8 cellular contexts compared by ENCODE assay signal in genomic region chr6:41072836-41073202, GRCh38. TPM values are rescaled to one million over a fixed set of nuclear protein-coding genes. Genes with fewer than 3 reads are reported as not detected.
DNase-seq lines count a peak whose midpoint lies in the region; ATAC-seq and TF ChIP-seq lines count a peak whose summit lies in the region.

Gene NFYA, plus strand, starts transcription at chr6:41072974. Its CDS starts 6,116 bp downstream, at chr6:41079090.

- H3K36me3 ChIP-seq in esophagus (ENCODE audit: control insufficient read depth in 2 of 2, insufficient read depth in 2 of 2, low read length in 1 of 2) (no peaks in the 10 kb centered on the region), vagina (no peaks in the 10 kb centered on the region)
- H3K36me3 ChIP-seq in naive thymus-derived CD4-positive, alpha-beta T cell (ENCODE audit: control insufficient read depth in 2 of 3, insufficient read depth in 3 of 3, low read length in 3 of 3): peaks cover 0 to 22% (median 0%) of the 10 kb centered on the region in 3 experiments

- H3K4me3 ChIP-seq in NB4 (ENCODE audit: low read depth, low read length) (peak within 1 kb of the TSS; percentile 81), esophagus (ENCODE audit: low read depth in 1 of 2, low read length in 2 of 2) (peak within 1 kb of the TSS; percentile 82 to 91), vagina (peak within 1 kb of the TSS; percentile 91 to 96)
- H3K4me3 ChIP-seq in naive thymus-derived CD4-positive, alpha-beta T cell (ENCODE audit: low read length): peak within 1 kb of the TSS; percentile 78

- H3K27ac ChIP-seq in esophagus (ENCODE audit: low read depth in 2 of 2, low read length in 1 of 2) (peak within 1 kb of the TSS; percentile 100), vagina (peak within 1 kb of the TSS; percentile 99)
- peak within 1 kb of the TSS; percentile 95 for H3K27ac ChIP-seq in naive thymus-derived CD4-positive, alpha-beta T cell (ENCODE audit: low read depth, low read length)

- peaks cover 0 to 6% (median 0%) of the 10 kb centered on the region in 11 donors for H3K9me3 Mint-ChIP-seq in naive thymus-derived CD4-positive, alpha-beta T cell

- H3K36me3 Mint-ChIP-seq in naive thymus-derived CD4-positive, alpha-beta T cell: peaks cover 0 to 25% (median 5%) of the 10 kb centered on the region in 5 donors

- peak within 1 kb of the TSS; percentile 90 to 98 (median 96) for H3K4me3 Mint-ChIP-seq in naive thymus-derived CD4-positive, alpha-beta T cell

- no peak for TF ChIP-seq CTCF in NB4 (IDR thresholded peaks at IDR 0.05; ENCODE audit: low read depth, low read length)
- no peak for TF ChIP-seq CTCF in vagina (IDR thresholded peaks at IDR 0.05)

- TF ChIP-seq POLR2A in NB4 (IDR thresholded peaks at IDR 0.05; ENCODE audit: extremely low read depth, insufficient read length) (no peak), vagina (IDR thresholded peaks at IDR 0.05) (no peak)

- peak; percentile 80 for ATAC-seq in naive thymus-derived CD4-positive, alpha-beta T cell

- H3K9me3 ChIP-seq in esophagus (ENCODE audit: control insufficient read depth in 2 of 2, insufficient read depth in 1 of 2, low read depth in 1 of 2, low read length in 1 of 2) (no peaks in the 10 kb centered on the region), vagina (no peaks in the 10 kb centered on the region)
- H3K9me3 ChIP-seq in naive thymus-derived CD4-positive, alpha-beta T cell (ENCODE audit: control insufficient read depth in 2 of 3, low read length in 3 of 3): no peaks in the 10 kb centered on the region

- peak within 1 kb of the TSS; percentile 95 to 99 (median 97) for H3K27ac Mint-ChIP-seq in naive thymus-derived CD4-positive, alpha-beta T cell

- WGBS in esophagus, 2 donors: 0 to 1% methylated on average over 34 to 37 of the region's 37 CpGs

- peaks cover 39 to 64% (median 57%) of the 10 kb centered on the region in 7 donors for H3K4me1 Mint-ChIP-seq in naive thymus-derived CD4-positive, alpha-beta T cell

- no peaks in the 10 kb centered on the region for H3K4me1 ChIP-seq in esophagus (ENCODE audit: control insufficient read depth in 2 of 2, insufficient read depth in 2 of 2, low read length in 1 of 2)
- peaks cover 30% of the 10 kb centered on the region in 2 donors for H3K4me1 ChIP-seq in naive thymus-derived CD4-positive, alpha-beta T cell (ENCODE audit: control insufficient read depth in 2 of 2, insufficient read depth in 2 of 2, low read length in 2 of 2)
- peaks cover 37% of the 10 kb centered on the region for H3K4me1 ChIP-seq in vagina

- POLR2A ChIA-PET in HEK293T (lab: Yijun Ruan, JAX): interaction anchor here (0.7 to 1.2 kb wide), 10 partner anchors 9 to 247 kb away, joined by 3 to 8 read pairs (median 4); partner anchors contain the start of gene TSPO2
- POLR2A ChIA-PET in activated CD8-positive, alpha-beta memory T cell treated with anti-CD3 and anti-CD28 coated beads for 36 hours (lab: Charles Lee): no interaction called here
- POLR2A ChIA-PET in naive thymus-derived CD4-positive, alpha-beta T cell (lab: Charles Lee): interaction anchor here (0.8 to 1.7 kb wide), 10 partner anchors 9 to 714 kb away, joined by 3 to 8 read pairs (median 4); partner anchors contain the start of genes TOMM6 and TREML2

- DNase-seq in DMS53 (lab: John Stamatoyannopoulos, UW) (peak; percentile 100), DMS53 treated with DMSO at 0.1 percent for 48 hours (lab: John Stamatoyannopoulos, UW; ENCODE audit: unreplicated experiment) (no peak), HEK293T (ENCODE audit: extremely low spot score) (no peak), NB4 (ENCODE audit: low read depth) (no peak), vagina (ENCODE audit: extremely low spot score in 2 of 2) (peak in 1 of 2 donors; percentile 99)
- DNase-seq in naive thymus-derived CD4-positive, alpha-beta T cell: peak in 2 of 9 donors; percentile 100

- intact Hi-C loops in naive thymus-derived CD4-positive, alpha-beta T cell (cut with micrococcal nuclease): loop anchor here (1.0 to 10.0 kb wide), 22 partner anchors 45 to 1958 kb away; partner anchors contain the start of genes FOXP4 (in 2 of the 2), SAYSD1 (in 2 of the 2), TBCC (in 2 of the 2) and TFEB (in 2 of the 2)
- intact Hi-C loops in vagina (cut with DNase I): no loop called here

- H3K27me3 Mint-ChIP-seq in naive thymus-derived CD4-positive, alpha-beta T cell: peaks cover 0 to 5% (median 0%) of the 10 kb centered on the region in 5 donors

- no peaks in the 10 kb centered on the region for H3K27me3 ChIP-seq in esophagus (ENCODE audit: control insufficient read depth in 1 of 2, insufficient read depth in 2 of 2, low read length in 2 of 2)
- no peaks in the 10 kb centered on the region for H3K27me3 ChIP-seq in naive thymus-derived CD4-positive, alpha-beta T cell (ENCODE audit: control insufficient read depth in 2 of 2, insufficient read depth in 2 of 2, low read length in 2 of 2)
- H3K27me3 ChIP-seq in vagina: no peaks in the 10 kb centered on the region

- CTCF ChIA-PET in HEK293T (lab: Yijun Ruan, JAX): no interaction called here
- CTCF ChIA-PET in activated CD8-positive, alpha-beta memory T cell treated with anti-CD3 and anti-CD28 coated beads for 36 hours (lab: Charles Lee): no interaction called here
- CTCF ChIA-PET in naive thymus-derived CD4-positive, alpha-beta T cell (lab: Charles Lee): interaction anchor here (0.8 to 1.1 kb wide), 2 partner anchors 11 to 45 kb away, joined by 3 to 5 read pairs; no protein-coding TSS in a partner anchor

TF ChIP-seq in HEK293T, 16 proteins besides CTCF, POLR2A, EP300 and RAD21:
- TF ChIP-seq HDGF (IDR thresholded peaks at IDR 0.05; ENCODE audit: borderline replicate concordance) (peak; percentile 64; the same call in 1 of the 2 replicates), TARDBP (IDR thresholded peaks at IDR 0.05) (no peak), PKNOX1 (IDR thresholded peaks at IDR 0.05) (peak; percentile 50; the same call in 1 of the 2 replicates), ELF4 (IDR thresholded peaks at IDR 0.05) (no peak), NFRKB (IDR thresholded peaks at IDR 0.05) (no peak)

RNA-seq across cellular contexts. Expression of gene NFYA, which starts in this region (rescaled TPM):
- total RNA-seq in activated CD8-positive, alpha-beta memory T cell treated with anti-CD3 and anti-CD28 coated beads for 36 hours: 10 to 100 TPM; 26.8 to 27.1 TPM
- polyA plus RNA-seq in esophagus: 1 to 10 TPM; 5.5 to 6.5 TPM
- total RNA-seq in naive thymus-derived CD4-positive, alpha-beta T cell: 10 to 100 TPM; 31.6 to 63.3 (median 35.9) TPM
- 10 to 100 TPM; 18.6 to 37.8 TPM for polyA plus RNA-seq in naive thymus-derived CD4-positive, alpha-beta T cell
- 22.8 TPM for total RNA-seq in vagina
